In genomic region chr17:58273453-58274104, GRCh38 we compare ENCODE assay signal across 28 cellular contexts. TPM values are rescaled to one million over a fixed set of nuclear protein-coding genes. Genes with fewer than 3 reads are reported as not detected.
DNase-seq lines count a peak whose midpoint lies in the region; ATAC-seq, FAIRE-seq and TF ChIP-seq lines count a peak whose summit lies in the region.
"Had no signal": no experiment of that assay in that cellular context is flagged by ENCODE, and none has a peak within 500 bp of the region (broad histone marks: within the 10 kb centered on the region; RNA-seq: fewer than 3 reads in every experiment).

No MANE protein-coding gene starts in this region.

- H3K9me2 ChIP-seq in PC-9 (ENCODE audit: insufficient read depth), result no peaks in the 10 kb centered on the region

- no peaks in the 10 kb centered on the region for H3F3A ChIP-seq in PC-9 (ENCODE audit: insufficient read depth, low read depth)

- H3K4me1 Mint-ChIP-seq in activated CD4-positive, alpha-beta memory T cell treated with anti-CD3 and anti-CD28 coated beads for 36 hours (ENCODE audit: low read depth), result peaks cover 7% of the 10 kb centered on the region
- H3K4me1 Mint-ChIP-seq in activated CD4-positive, alpha-beta memory T cell treated with anti-CD3 and anti-CD28 coated beads, Interleukin-2, amount 10 ng/mL, durations not matched to agents 7 days and 5 days, result peaks cover 12% of the 10 kb centered on the region
- H3K4me1 Mint-ChIP-seq: T-cell had no signal

- intact Hi-C loops in activated CD4-positive, alpha-beta memory T cell treated with anti-CD3 and anti-CD28 coated beads for 36 hours (cut with micrococcal nuclease), result no loop called here
- intact Hi-C loops in PC-9 (cut with micrococcal nuclease; ENCODE audit: unreplicated experiment), result no loop called here

- no peaks in the 10 kb centered on the region for H3K36me3 Mint-ChIP-seq in activated CD4-positive, alpha-beta memory T cell treated with anti-CD3 and anti-CD28 coated beads for 36 hours
- no peaks in the 10 kb centered on the region for H3K36me3 Mint-ChIP-seq in activated CD4-positive, alpha-beta memory T cell treated with anti-CD3 and anti-CD28 coated beads, Interleukin-2, amount 10 ng/mL, durations not matched to agents 7 days and 5 days (ENCODE audit: low read depth)
- H3K36me3 Mint-ChIP-seq: activated naive CD4-positive, alpha-beta T cell treated with anti-CD3 and anti-CD28 coated beads, Interleukin-2, amount 50 U/mL, for 72 hours; CD8-positive, alpha-beta memory T cell; naive thymus-derived CD8-positive, alpha-beta T cell; T-cell had no signal

- no peaks in the 10 kb centered on the region for H3K79me2 ChIP-seq in PC-9 (ENCODE audit: low read depth)
- H3K79me2 ChIP-seq: hepatocyte had no signal

- no peaks in the 10 kb centered on the region for H3K9me3 Mint-ChIP-seq in activated CD4-positive, alpha-beta memory T cell treated with anti-CD3 and anti-CD28 coated beads for 36 hours
- H3K9me3 Mint-ChIP-seq in activated CD4-positive, alpha-beta memory T cell treated with anti-CD3 and anti-CD28 coated beads, Interleukin-2, amount 10 ng/mL, durations not matched to agents 7 days and 5 days, result no peaks in the 10 kb centered on the region
- H3K9me3 Mint-ChIP-seq: activated naive CD4-positive, alpha-beta T cell treated with anti-CD3 and anti-CD28 coated beads, Interleukin-2, amount 50 U/mL, for 72 hours; CD8-positive, alpha-beta memory T cell; T-cell had no signal

- no peaks in the 10 kb centered on the region for H3K36me3 ChIP-seq in H7 (replicated peaks; ENCODE audit: control insufficient read depth, insufficient read depth, low read length)
- no peaks in the 10 kb centered on the region for H3K36me3 ChIP-seq in PC-9 (ENCODE audit: low read depth)
- H3K36me3 ChIP-seq: SJSA1, suprapubic skin, upper lobe of right lung had no signal

- H3K27ac Mint-ChIP-seq in activated CD4-positive, alpha-beta memory T cell treated with anti-CD3 and anti-CD28 coated beads for 36 hours, result no peak overlapping the region
- H3K27ac Mint-ChIP-seq in activated CD4-positive, alpha-beta memory T cell treated with anti-CD3 and anti-CD28 coated beads, Interleukin-2, amount 10 ng/mL, durations not matched to agents 7 days and 5 days, result no peak overlapping the region
- H3K27ac Mint-ChIP-seq: T-cell had no signal

- no peak overlapping the region for H3K27ac ChIP-seq in PC-9
- H3K27ac ChIP-seq: hepatocyte, SJSA1, suprapubic skin, upper lobe of right lung had no signal

- peak; percentile 83 for FAIRE-seq in urothelium cell line (lab: Jason Lieb, UNC)

- peaks cover 9% of the 10 kb centered on the region for H3K27me3 Mint-ChIP-seq in activated CD4-positive, alpha-beta memory T cell treated with anti-CD3 and anti-CD28 coated beads for 36 hours
- peaks cover 8% of the 10 kb centered on the region for H3K27me3 Mint-ChIP-seq in activated CD4-positive, alpha-beta memory T cell treated with anti-CD3 and anti-CD28 coated beads, Interleukin-2, amount 10 ng/mL, durations not matched to agents 7 days and 5 days

- POLR2A ChIA-PET in activated CD4-positive, alpha-beta memory T cell treated with anti-CD3 and anti-CD28 coated beads for 36 hours (lab: Charles Lee), result no interaction called here
- POLR2A ChIA-PET in activated CD4-positive, alpha-beta memory T cell treated with anti-CD3 and anti-CD28 coated beads, Interleukin-2, amount 10 ng/mL, durations not matched to agents 7 days and 5 days (lab: Charles Lee), result no interaction called here
- POLR2A ChIA-PET in PC-9 (lab: Charles Lee; ENCODE audit: unreplicated experiment), result no interaction called here

- H4K20me1 ChIP-seq in PC-9 (ENCODE audit: insufficient read depth), result no peaks in the 10 kb centered on the region

- no peaks in the 10 kb centered on the region for H3K9me3 ChIP-seq in PC-9 (ENCODE audit: insufficient read depth, low read depth)
- H3K9me3 ChIP-seq: SJSA1, suprapubic skin, upper lobe of right lung had no signal

- ATAC-seq in esophagus mucosa, result peak; percentile 35
- ATAC-seq: activated naive CD4-positive, alpha-beta T cell treated with anti-CD3 and anti-CD28 coated beads, Interleukin-2, amount 50 U/mL, for 72 hours; naive thymus-derived CD8-positive, alpha-beta T cell; T-cell; upper lobe of right lung had no signal

- no TSS peak for BruUV-seq in PC-9 (replicated peaks; lab: Mats Ljungman, UMichigan)

- CTCF ChIA-PET in activated CD4-positive, alpha-beta memory T cell treated with anti-CD3 and anti-CD28 coated beads for 36 hours (lab: Charles Lee), result no interaction called here
- CTCF ChIA-PET in activated CD4-positive, alpha-beta memory T cell treated with anti-CD3 and anti-CD28 coated beads, Interleukin-2, amount 10 ng/mL, durations not matched to agents 7 days and 5 days (lab: Charles Lee), result no interaction called here
- CTCF ChIA-PET in PC-9 (lab: Charles Lee), result no interaction called here

- H3K27me3 ChIP-seq in H7 (ENCODE audit: control insufficient read depth, insufficient read depth, low read length) (peaks cover 3% of the 10 kb centered on the region; the same call in 1 of the 2 replicates), PC-9 (ENCODE audit: insufficient read depth, low read depth) (peaks cover 96% of the 10 kb centered on the region)
- H3K27me3 ChIP-seq: hepatocyte, upper lobe of right lung had no signal

- no peak overlapping the region for H3K4me2 ChIP-seq in PC-9
- H3K4me2 ChIP-seq: hepatocyte had no signal

- H3K4me3 Mint-ChIP-seq in activated CD4-positive, alpha-beta memory T cell treated with anti-CD3 and anti-CD28 coated beads for 36 hours, result no peak overlapping the region
- H3K4me3 Mint-ChIP-seq in activated CD4-positive, alpha-beta memory T cell treated with anti-CD3 and anti-CD28 coated beads, Interleukin-2, amount 10 ng/mL, durations not matched to agents 7 days and 5 days, result no peak overlapping the region
- H3K4me3 Mint-ChIP-seq: CD8-positive, alpha-beta memory T cell; naive thymus-derived CD8-positive, alpha-beta T cell; T-cell had no signal

- no peak for TF ChIP-seq CTCF in PC-9 (conservative IDR thresholded peaks at IDR 0.05)

- DNase-seq in activated CD4-positive, alpha-beta memory T cell treated with anti-CD3 and anti-CD28 coated beads for 36 hours, result peak; percentile 48
- no peak for DNase-seq in activated CD4-positive, alpha-beta memory T cell treated with anti-CD3 and anti-CD28 coated beads, Interleukin-2, amount 10 ng/mL, durations not matched to agents 7 days and 5 days
- peak; percentile 17 for DNase-seq in H7
- peak; percentile 5 for DNase-seq in urothelium cell line (ENCODE audit: low spot score)
- no peak for DNase-seq in PC-9
- DNase-seq in NK-92 treated with Interleukin-12 subunit alpha and Interleukin-12 subunit beta, amount 100 ng/mL, for 24 hours (lab: John Stamatoyannopoulos, UW), result no peak
- DNase-seq in NOMO-1 treated with DMSO at 0.1 percent for 48 hours (lab: John Stamatoyannopoulos, UW; ENCODE audit: unreplicated experiment), result no peak
- DNase-seq: amygdala; CD8-positive, alpha-beta memory T cell; DMS 273 treated with DMSO at 0.1 percent for 48 hours; naive thymus-derived CD8-positive, alpha-beta T cell; NCI-H1092 treated with DMSO at 0.1 percent for 48 hours; NCI-H1694 treated with DMSO at 0.1 percent for 48 hours; NCI-H446 treated with DMSO at 0.1 percent for 48 hours; NCI-H774; RPMI8226; stimulated activated naive CD4-positive, alpha-beta T cell treated with Interleukin-2 at 50 U/mL for 16 hours; T-cell; upper lobe of right lung had no signal

- H3K4me3 ChIP-seq in H7 (ENCODE audit: insufficient read depth, low read depth, low read length) (no peak overlapping the region), PC-9 (no peak overlapping the region)
- H3K4me3 ChIP-seq: hepatocyte, lung, SJSA1, suprapubic skin, upper lobe of right lung had no signal

- no peaks in the 10 kb centered on the region for H3K4me1 ChIP-seq in PC-9 (replicated peaks; ENCODE audit: insufficient read depth)
- H3K4me1 ChIP-seq: SJSA1, suprapubic skin, upper lobe of right lung had no signal

- no peak overlapping the region for H2AFZ ChIP-seq in PC-9
- H2AFZ ChIP-seq: hepatocyte had no signal

RNA-seq across cellular contexts. Expression of gene MPO, which starts 7.2 kb away (rescaled TPM):
- total RNA-seq in activated CD4-positive, alpha-beta memory T cell treated with anti-CD3 and anti-CD28 coated beads for 36 hours, result under 1 TPM; 0.17 to 0.22 TPM
- total RNA-seq in activated CD4-positive, alpha-beta memory T cell treated with anti-CD3 and anti-CD28 coated beads, Interleukin-2, amount 10 ng/mL, durations not matched to agents 7 days and 5 days, result under 1 TPM; 0.08 to 0.38 TPM
- not detected in 2 replicates for total RNA-seq in H7 (2014; rRNA removed; shearing (Covaris generic))
- not detected for total RNA-seq in esophagus mucosa
- not detected in 2 replicates for total RNA-seq in PC-9 (2021)
- total RNA-seq: A673; activated naive CD4-positive, alpha-beta T cell treated with anti-CD3 and anti-CD28 coated beads, Interleukin-2, amount 50 U/mL, for 72 hours; CD8-positive, alpha-beta memory T cell; naive thymus-derived CD8-positive, alpha-beta T cell; SJSA1; suprapubic skin had no signal

RNA-seq across cellular contexts. Expression of gene LPO, which starts 35.2 kb away (rescaled TPM):
- total RNA-seq in activated CD4-positive, alpha-beta memory T cell treated with anti-CD3 and anti-CD28 coated beads for 36 hours, result not detected
- not detected for total RNA-seq in activated CD4-positive, alpha-beta memory T cell treated with anti-CD3 and anti-CD28 coated beads, Interleukin-2, amount 10 ng/mL, durations not matched to agents 7 days and 5 days
- not detected in 2 replicates for total RNA-seq in H7 (2014; rRNA removed; shearing (Covaris generic))
- total RNA-seq in esophagus mucosa (0.44 TPM), PC-9 (2021) (not detected in 2 replicates)
- total RNA-seq: CD8-positive, alpha-beta memory T cell; mononuclear cell; naive thymus-derived CD8-positive, alpha-beta T cell; SJSA1; skeletal muscle tissue; T-cell; upper lobe of right lung had no signal

RNA-seq across cellular contexts. Expression of gene MKS1, which starts 54.5 kb away (rescaled TPM):
- 10 to 100 TPM; 23.5 to 27.3 TPM for total RNA-seq in activated CD4-positive, alpha-beta memory T cell treated with anti-CD3 and anti-CD28 coated beads for 36 hours
- total RNA-seq in activated CD4-positive, alpha-beta memory T cell treated with anti-CD3 and anti-CD28 coated beads, Interleukin-2, amount 10 ng/mL, durations not matched to agents 7 days and 5 days, result 10 to 100 TPM; 18.7 to 19.8 TPM
- total RNA-seq in H7 (2014; rRNA removed; shearing (Covaris generic)), result 26.8 and 28.3 TPM in 2 replicates
- total RNA-seq in esophagus mucosa (13.6 TPM), PC-9 (2021) (28.6 and 30.1 TPM in 2 replicates)

RNA-seq across cellular contexts. Expression of gene TSPOAP1, which starts 55.0 kb away (rescaled TPM):
- 10 to 100 TPM; 21.6 to 22.7 TPM for total RNA-seq in activated CD4-positive, alpha-beta memory T cell treated with anti-CD3 and anti-CD28 coated beads for 36 hours
- 10 to 100 TPM; 60.9 to 69.4 TPM for total RNA-seq in activated CD4-positive, alpha-beta memory T cell treated with anti-CD3 and anti-CD28 coated beads, Interleukin-2, amount 10 ng/mL, durations not matched to agents 7 days and 5 days
- 4.2 and 11.6 TPM in 2 replicates for total RNA-seq in H7 (2014; rRNA removed; shearing (Covaris generic))
- total RNA-seq in esophagus mucosa (2.6 TPM), PC-9 (2021) (0.15 and 0.18 TPM in 2 replicates)

Comparison
In these comparisons a context has a peak if more than half of its experiments do, and no peak if none do; other contexts are left out.
1. DNase-seq: peak in activated CD4-positive, alpha-beta memory T cell treated with anti-CD3 and anti-CD28 coated beads for 36 hours (single experiment), H7 (single experiment) and urothelium cell line (single experiment); none in activated CD4-positive, alpha-beta memory T cell treated with anti-CD3 and anti-CD28 coated beads, Interleukin-2, amount 10 ng/mL, durations not matched to agents 7 days and 5 days (single experiment), PC-9 (0 of 2), NK-92 treated with Interleukin-12 subunit alpha and Interleukin-12 subunit beta, amount 100 ng/mL, for 24 hours (single experiment) and NOMO-1 treated with DMSO at 0.1 percent for 48 hours (single experiment).